In genomic region chr1:70247768-70248167, GRCh38 we compare ENCODE assay signal across 20 cellular contexts. TPM values are rescaled to one million over a fixed set of nuclear protein-coding genes. Genes with fewer than 3 reads are reported as not detected.
A peak's percentile ranks its signal among the peaks of the same experiment; 100 is the strongest.
DNase-seq lines count a peak whose midpoint lies in the region; TF ChIP-seq lines count a peak whose summit lies in the region.
"Had no signal": no experiment of that assay in that cellular context is flagged by ENCODE, and none has a peak within 500 bp of the region (broad histone marks: within the 10 kb centered on the region; RNA-seq: fewer than 3 reads in every experiment).

No MANE protein-coding gene starts in this region.

- H3K18ac ChIP-seq in trophoblast cell (ENCODE audit: low read length) = no peak overlapping the region

- H2AK5ac ChIP-seq in trophoblast cell (ENCODE audit: low read length) = no peak overlapping the region

- H4K8ac ChIP-seq in trophoblast cell (ENCODE audit: low read depth, low read length) = no peak overlapping the region

- H2BK12ac ChIP-seq in trophoblast cell (ENCODE audit: low read length) = no peak overlapping the region

- BruUV-seq in A673 (replicated peaks; lab: Mats Ljungman, UMichigan) = no TSS peak
- no TSS peak for BruUV-seq in Calu3 (replicated peaks; lab: Mats Ljungman, UMichigan)

- no peak overlapping the region for H3K4me3 ChIP-seq in A673 (ENCODE audit: low read depth, low read length, poor library complexity, severe bottlenecking)
- no peak overlapping the region for H3K4me3 ChIP-seq in trophoblast cell (ENCODE audit: low read depth, low read length)
- H3K4me3 ChIP-seq: adrenal gland, heart right ventricle, left ventricle myocardium inferior, psoas muscle, transverse colon had no signal

- H3K4me2 ChIP-seq in trophoblast cell (ENCODE audit: low read length) = no peak overlapping the region

- H4K91ac ChIP-seq in trophoblast cell (ENCODE audit: low read depth, low read length) = no peak overlapping the region

- no peaks in the 10 kb centered on the region for H3K79me2 ChIP-seq in trophoblast cell (ENCODE audit: control insufficient read depth, insufficient read depth, low read length, poor library complexity)

- no peak overlapping the region for H3K23ac ChIP-seq in trophoblast cell (ENCODE audit: low read length)

- H3K14ac ChIP-seq in trophoblast cell (ENCODE audit: low read length) = no peak overlapping the region

- TF ChIP-seq CTCF in A673 (conservative IDR thresholded peaks at IDR 0.05; ENCODE audit: low read depth, low read length) (no peak), Calu3 (IDR thresholded peaks at IDR 0.05; ENCODE audit: unreplicated experiment) (no peak)

- no peak overlapping the region for H3K9ac ChIP-seq in trophoblast cell (ENCODE audit: low read length)

- H3K4me1 ChIP-seq in A673 (ENCODE audit: insufficient read depth, low read length, poor library complexity, severe bottlenecking) (no peaks in the 10 kb centered on the region), trophoblast cell (ENCODE audit: control insufficient read depth in 1 of 2, insufficient read depth in 2 of 2, low read length in 2 of 2) (no peaks in the 10 kb centered on the region)
- H3K4me1 ChIP-seq: psoas muscle, transverse colon had no signal

- POLR2A ChIA-PET in A673 (lab: Charles Lee; ENCODE audit: low non-redundant PET) = no interaction called here

- peaks cover 78% of the 10 kb centered on the region for H3K36me3 Mint-ChIP-seq in T-helper 2 cell treated with Interferon-gamma antibody and Interleukin-4, amounts not matched to agents 5 μg/mL and 100 μg/mL, for 36 hours (ENCODE audit: low read depth)
- H3K36me3 Mint-ChIP-seq in Calu3 (ENCODE audit: insufficient read depth, unreplicated experiment) = peaks cover 43% of the 10 kb centered on the region

- no peak overlapping the region for H2BK120ac ChIP-seq in trophoblast cell (ENCODE audit: insufficient read depth, low read length, poor library complexity)

- H3K27me3 ChIP-seq in A673 (replicated peaks; ENCODE audit: insufficient read depth, low read depth, low read length, poor library complexity) = no peaks in the 10 kb centered on the region
- H3K27me3 ChIP-seq in trophoblast cell (ENCODE audit: insufficient read depth, low read length) = no peaks in the 10 kb centered on the region
- H3K27me3 ChIP-seq: adrenal gland, heart right ventricle, transverse colon had no signal

- no peak overlapping the region for H2AFZ ChIP-seq in trophoblast cell (ENCODE audit: insufficient read depth, low read length, poor library complexity)

- H3K9me3 ChIP-seq in A673 (ENCODE audit: low read depth, low read length, poor library complexity, severe bottlenecking) (no peaks in the 10 kb centered on the region), trophoblast cell (ENCODE audit: insufficient read depth, low read depth, low read length) (no peaks in the 10 kb centered on the region)
- H3K9me3 ChIP-seq: adrenal gland, heart right ventricle, left ventricle myocardium inferior, psoas muscle, transverse colon had no signal

- no peak overlapping the region for H3K4ac ChIP-seq in trophoblast cell (ENCODE audit: low read depth, low read length)

- H3K4me3 Mint-ChIP-seq in T-helper 2 cell treated with Interferon-gamma antibody and Interleukin-4, amounts not matched to agents 5 μg/mL and 100 μg/mL, for 36 hours = no peak overlapping the region
- H3K4me3 Mint-ChIP-seq in Calu3 (ENCODE audit: low read depth, unreplicated experiment) = no peak overlapping the region
- H3K4me3 Mint-ChIP-seq: CD8-positive, alpha-beta memory T cell; stimulated activated naive CD8-positive, alpha-beta T cell treated with anti-CD3 and anti-CD28 coated beads, Interleukin-15, Interleukin-2, amounts not matched to agents 100 ng/mL and 50 ng/mL, for 24 hours had no signal

- H3K27ac ChIP-seq in A673 (ENCODE audit: low read depth, low read length, poor library complexity, severe bottlenecking) (no peak overlapping the region), trophoblast cell (ENCODE audit: low read depth, low read length) (no peak overlapping the region)
- H3K27ac ChIP-seq: adrenal gland, psoas muscle, transverse colon had no signal

- H3K27me3 Mint-ChIP-seq in T-helper 2 cell treated with Interferon-gamma antibody and Interleukin-4, amounts not matched to agents 5 μg/mL and 100 μg/mL, for 36 hours (ENCODE audit: low read depth) = no peaks in the 10 kb centered on the region
- no peaks in the 10 kb centered on the region for H3K27me3 Mint-ChIP-seq in Calu3 (ENCODE audit: unreplicated experiment)
- H3K27me3 Mint-ChIP-seq: CD8-positive, alpha-beta memory T cell; stimulated activated naive CD8-positive, alpha-beta T cell treated with anti-CD3 and anti-CD28 coated beads, Interleukin-15, Interleukin-2, amounts not matched to agents 100 ng/mL and 50 ng/mL, for 24 hours had no signal

- peak; percentile 13 for DNase-seq in A673 (ENCODE audit: low spot score)
- peak; percentile 17 for DNase-seq in EH (ENCODE audit: low read depth)
- DNase-seq in T-helper 2 cell treated with Interferon-gamma antibody and Interleukin-4, amounts not matched to agents 5 μg/mL and 100 μg/mL, for 36 hours (ENCODE audit: low spot score) = no peak
- peak; percentile 8 for DNase-seq in kidney tubule cell (ENCODE audit: low spot score)
- no peak for DNase-seq in NCI-H82 treated with DMSO at 0.1 percent for 48 hours (lab: John Stamatoyannopoulos, UW; ENCODE audit: unreplicated experiment)
- DNase-seq in trophoblast cell = no peak
- DNase-seq in Calu3 = no peak
- DNase-seq: adrenal gland; CD8-positive, alpha-beta memory T cell; dermis blood vessel endothelial cell; DMS79; H7; heart right ventricle; left ventricle myocardium inferior; NCI-H1048; NCI-H2081 treated with DMSO at 0.1 percent for 48 hours; NCI-H510A; psoas muscle; transverse colon had no signal

- CTCF ChIA-PET in A673 (lab: Charles Lee) = no interaction called here
- CTCF ChIA-PET in Calu3 (lab: Charles Lee) = no interaction called here

- no peak overlapping the region for H2BK5ac ChIP-seq in trophoblast cell (ENCODE audit: low read depth, low read length, poor library complexity)

- H3K36me3 ChIP-seq in A673 (ENCODE audit: insufficient read depth, low read length, poor library complexity, severe bottlenecking) = peaks cover 100% of the 10 kb centered on the region
- peaks cover 10 to 20% of the 10 kb centered on the region in 2 experiments for H3K36me3 ChIP-seq in trophoblast cell (ENCODE audit: control insufficient read depth in 1 of 2, insufficient read depth in 2 of 2, low read length in 2 of 2)

- no peak overlapping the region for H4K12ac ChIP-seq in trophoblast cell (ENCODE audit: low read depth, low read length)

- intact Hi-C loops in A673 (cut with micrococcal nuclease; ENCODE audit: unreplicated experiment) (loop anchor here (5.0 kb wide), 1 partner anchor 815 kb away; no protein-coding TSS in a partner anchor), Calu3 (cut with micrococcal nuclease; ENCODE audit: unreplicated experiment) (loop anchor here (10.0 kb wide), 1 partner anchor 267 kb away; no protein-coding TSS in a partner anchor)

- no peaks in the 10 kb centered on the region for H3K9me3 Mint-ChIP-seq in T-helper 2 cell treated with Interferon-gamma antibody and Interleukin-4, amounts not matched to agents 5 μg/mL and 100 μg/mL, for 36 hours
- H3K9me3 Mint-ChIP-seq in Calu3 (ENCODE audit: low read depth, unreplicated experiment) = no peaks in the 10 kb centered on the region
- H3K9me3 Mint-ChIP-seq: CD8-positive, alpha-beta memory T cell; stimulated activated naive CD8-positive, alpha-beta T cell treated with anti-CD3 and anti-CD28 coated beads, Interleukin-15, Interleukin-2, amounts not matched to agents 100 ng/mL and 50 ng/mL, for 24 hours had no signal

- H3K27ac Mint-ChIP-seq in T-helper 2 cell treated with Interferon-gamma antibody and Interleukin-4, amounts not matched to agents 5 μg/mL and 100 μg/mL, for 36 hours = peak overlapping the region; percentile 71
- H3K27ac Mint-ChIP-seq in Calu3 (ENCODE audit: unreplicated experiment) = no peak overlapping the region

- no peaks in the 10 kb centered on the region for H3K79me1 ChIP-seq in trophoblast cell (ENCODE audit: low read length)

- peaks cover 22% of the 10 kb centered on the region for H3K4me1 Mint-ChIP-seq in T-helper 2 cell treated with Interferon-gamma antibody and Interleukin-4, amounts not matched to agents 5 μg/mL and 100 μg/mL, for 36 hours (ENCODE audit: low read depth)
- no peaks in the 10 kb centered on the region for H3K4me1 Mint-ChIP-seq in Calu3 (ENCODE audit: low read depth, unreplicated experiment)

RNA-seq across cellular contexts. Expression of gene SRSF11, which starts 26.6 kb away (rescaled TPM):
- 217 and 224 TPM in 2 replicates for total RNA-seq in A673 (2021)
- polyA plus RNA-seq in trophoblast cell (2013) = 235 and 271 TPM in 2 replicates
- 143 and 148 TPM in 2 replicates for total RNA-seq in Calu3 (2022)

RNA-seq across cellular contexts. Expression of gene LRRC40, which starts 42.4 kb away (rescaled TPM):
- total RNA-seq in A673 (2021) = 32.7 and 33.3 TPM in 2 replicates
- 19.5 and 19.8 TPM in 2 replicates for polyA plus RNA-seq in trophoblast cell (2013)
- 15.8 and 16.0 TPM in 2 replicates for total RNA-seq in Calu3 (2022)

Comparison
In these comparisons a context has a peak if more than half of its experiments do, and no peak if none do; other contexts are left out.
1. DNase-seq: peak in A673 (single experiment), EH (single experiment) and kidney tubule cell (single experiment); none in T-helper 2 cell treated with Interferon-gamma antibody and Interleukin-4, amounts not matched to agents 5 μg/mL and 100 μg/mL, for 36 hours (single experiment), NCI-H82 treated with DMSO at 0.1 percent for 48 hours (single experiment), trophoblast cell (0 of 2) and Calu3 (single experiment).